In the genomic region with DNA sequence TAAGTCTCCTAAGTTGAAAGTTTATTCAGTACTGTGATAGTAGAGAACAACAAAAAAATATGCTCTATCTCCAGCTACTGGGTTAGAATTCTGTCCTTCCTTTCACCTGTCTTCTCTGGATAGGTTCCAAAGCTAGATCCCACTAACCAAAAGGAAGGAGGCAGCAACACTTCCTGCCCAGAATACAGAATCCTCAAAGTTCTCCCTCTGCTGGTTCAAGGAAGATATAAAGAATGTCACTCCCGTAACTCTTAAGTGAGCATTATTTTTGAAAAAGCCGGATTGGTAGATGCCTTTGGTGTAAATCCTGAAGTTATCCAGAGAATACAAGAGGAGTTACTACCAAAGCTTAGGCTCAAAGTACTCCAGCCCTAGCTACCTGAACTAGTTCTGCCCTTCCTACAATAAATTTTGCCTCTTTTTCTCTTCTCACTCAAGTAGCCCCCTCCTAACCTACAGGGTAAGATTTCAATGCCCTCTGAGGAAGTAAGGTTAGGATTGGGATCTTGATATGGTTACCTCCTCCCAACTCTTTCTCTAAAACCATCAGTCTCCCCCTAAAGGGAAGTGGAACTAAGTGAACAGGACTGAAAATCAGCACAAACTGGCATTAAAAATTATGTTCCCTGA, we compare ENCODE assay signal across 8 cellular contexts. TPM values are rescaled to one million over a fixed set of nuclear protein-coding genes. Genes with fewer than 3 reads are reported as not detected.
A peak's percentile ranks its signal among the peaks of the same experiment; 100 is the strongest.
DNase-seq lines count a peak whose midpoint lies in the region; ATAC-seq, FAIRE-seq and TF ChIP-seq lines count a peak whose summit lies in the region.

No MANE protein-coding gene starts in this region.

- TF ChIP-seq CTCF in D721Med (IDR thresholded peaks at IDR 0.05; ENCODE audit: insufficient read depth, missing control alignments): peak; percentile 56

- ATAC-seq in sciatic nerve: peak; percentile 41
- ATAC-seq in GM21619 (IDR thresholded peaks at IDR 0.05; ENCODE audit: unreplicated experiment): no peak
- ATAC-seq in HG03457 (IDR thresholded peaks at IDR 0.05; ENCODE audit: unreplicated experiment): no peak

- DNase-seq in D721Med (ENCODE audit: insufficient read length, low spot score): no peak
- peak; percentile 8 for DNase-seq in HuH-7.5 (ENCODE audit: low spot score)
- peak; percentile 28 for DNase-seq in SKM-1 (lab: John Stamatoyannopoulos, UW; ENCODE audit: unreplicated experiment)
- peak; percentile 39 for DNase-seq in foreskin melanocyte
- DNase-seq in sciatic nerve (ENCODE audit: low spot score): no peak
- no peak for DNase-seq in KG1 (lab: John Stamatoyannopoulos, UW)

- peak; percentile 67 for FAIRE-seq in D721Med (lab: Jason Lieb, UNC)

- intact Hi-C loops in sciatic nerve (cut with DNase I): no loop called here

RNA-seq across cellular contexts. Expression of a gene that starts 26.0 kb away (rescaled TPM):
- 3.8 TPM for total RNA-seq in sciatic nerve

RNA-seq across cellular contexts. Expression of a gene that starts 34.9 kb away (rescaled TPM):
- 26.6 TPM for total RNA-seq in sciatic nerve

RNA-seq across cellular contexts. Expression of a gene that starts 36.5 kb away (rescaled TPM):
- total RNA-seq in sciatic nerve: not detected

Comparison
In these comparisons a context has a peak if more than half of its experiments do, and no peak if none do; other contexts are left out.
1. DNase-seq: peak in HuH-7.5 (single experiment), SKM-1 (single experiment) and foreskin melanocyte (single experiment); none in D721Med (single experiment), sciatic nerve (single experiment) and KG1 (single experiment).